In genomic region chr16:87437911-87438610, GRCh38 we compare ENCODE assay signal across 23 cellular contexts. TPM values are rescaled to one million over a fixed set of nuclear protein-coding genes. Genes with fewer than 3 reads are reported as not detected.
DNase-seq lines count a peak whose midpoint lies in the region; ATAC-seq and TF ChIP-seq lines count a peak whose summit lies in the region.
"Had no signal": no experiment of that assay in that cellular context is flagged by ENCODE, and none has a peak within 500 bp of the region (broad histone marks: within the 10 kb centered on the region; RNA-seq: fewer than 3 reads in every experiment).

No MANE protein-coding gene starts in this region.

- H3K9me3 ChIP-seq in mucosa of descending colon (no peaks in the 10 kb centered on the region), GM23248 (ENCODE audit: low read depth) (no peaks in the 10 kb centered on the region)
- H3K9me3 ChIP-seq: adrenal gland, breast epithelium, psoas muscle, spleen, vagina had no signal

- peaks cover 5% of the 10 kb centered on the region; the same call in 2 of the 3 replicates for H3K9me3 Mint-ChIP-seq in GM23338
- H3K9me3 Mint-ChIP-seq: activated T-helper 1 cell treated with anti-CD3 and anti-CD28 coated beads, Interleukin-12 subunit alpha, Interleukin-12 subunit beta, Interleukin-2, Interleukin-4 antibody, amounts not matched to agents 30 ng/mL and 10 ng/mL and 1 ng/mL, durations not matched to agents 14 hours and 24 hours and 36 hours had no signal

- H3F3A ChIP-seq in GM23338 (replicated peaks; ENCODE audit: low read depth), result no peaks in the 10 kb centered on the region
- peaks cover 19% of the 10 kb centered on the region for H3F3A ChIP-seq in GM23248 (ENCODE audit: insufficient read depth)

- H3K27me3 ChIP-seq in GM23338 (ENCODE audit: insufficient read depth) (no peaks in the 10 kb centered on the region), GM23248 (replicated peaks; ENCODE audit: insufficient read depth) (no peaks in the 10 kb centered on the region)
- H3K27me3 ChIP-seq: adrenal gland, breast epithelium, dorsolateral prefrontal cortex, vagina had no signal

- H3K4me3 ChIP-seq in GM23338, result no peak overlapping the region
- no peak overlapping the region for H3K4me3 ChIP-seq in mucosa of descending colon
- no peak overlapping the region for H3K4me3 ChIP-seq in GM23248
- H3K4me3 ChIP-seq: adrenal gland, breast epithelium, dorsolateral prefrontal cortex, psoas muscle, spleen, vagina had no signal

- TF ChIP-seq CTCF in GM23338 (conservative IDR thresholded peaks at IDR 0.05; ENCODE audit: low read depth in 2 of 2) (0 out of 4 replicates have a peak, but pooled peaks of 1 of the 2 experiments have one; percentile 13), VCaP (conservative IDR thresholded peaks at IDR 0.05) (0 out of 2 replicates have a peak, but pooled peaks have one; percentile 7), mucosa of descending colon (IDR thresholded peaks at IDR 0.05) (no peak)

- no peak overlapping the region for H3K4me3 Mint-ChIP-seq in GM23338
- H3K4me3 Mint-ChIP-seq: activated T-helper 1 cell treated with anti-CD3 and anti-CD28 coated beads, Interleukin-12 subunit alpha, Interleukin-12 subunit beta, Interleukin-2, Interleukin-4 antibody, amounts not matched to agents 30 ng/mL and 10 ng/mL and 1 ng/mL, durations not matched to agents 14 hours and 24 hours and 36 hours had no signal

- H3K4me2 ChIP-seq in GM23338 (no peak overlapping the region), GM23248 (ENCODE audit: unreplicated experiment) (no peak overlapping the region)

- H3K27ac ChIP-seq in GM23338 (ENCODE audit: low read depth), result 0 out of 2 replicates have a peak overlapping the region, but pooled peaks have one; percentile 28
- H3K27ac ChIP-seq in VCaP, result no peak overlapping the region
- H3K27ac ChIP-seq in GM23248, result no peak overlapping the region
- H3K27ac ChIP-seq: psoas muscle, spleen, vagina had no signal

- no peak for ATAC-seq in GM23338
- ATAC-seq in mucosa of descending colon, result peak; percentile 46
- no peak for ATAC-seq in HG02678 (IDR thresholded peaks at IDR 0.05; ENCODE audit: unreplicated experiment)
- ATAC-seq: left cardiac atrium, Panc1, psoas muscle had no signal

- WGBS in GM23248 (ENCODE audit: low coverage in 1 of 2, low lambda C conversion rate in 2 of 2, missing lambda C conversion rate in 2 of 2), 2 experiments, result 93 to 94% methylated on average over 17 of the region's 17 CpGs

- DNase-seq in SHP77 treated with DMSO at 0.1 percent for 48 hours (lab: John Stamatoyannopoulos, UW), result peak; percentile 1
- no peak for DNase-seq in SHP77 (lab: John Stamatoyannopoulos, UW)
- DNase-seq in GM23338 (ENCODE audit: low spot score), result no peak
- peak in 1 of 3 donors; percentile 14 for DNase-seq in mucosa of descending colon
- no peak for DNase-seq in NCI-H524 treated with DMSO at 0.1 percent for 48 hours (lab: John Stamatoyannopoulos, UW)
- DNase-seq in GM23248, result no peak
- DNase-seq: activated CD4-positive, alpha-beta T cell treated with anti-CD3 and anti-CD28 coated beads for 1 hour; adrenal gland; erythroblast; left cardiac atrium; midbrain; NCI-H1436; NCI-H774; spleen; stimulated activated CD4-positive, alpha-beta T cell treated with anti-CD3 and anti-CD28 coated beads, Interleukin-4, amount 100 ng/mL, for 4 hours had no signal

- in situ Hi-C loops in GM23248 (cut with MboI), result no loop called here

- peaks cover 16% of the 10 kb centered on the region for H3K4me1 Mint-ChIP-seq in GM23338

- no peak overlapping the region for H3K9ac ChIP-seq in GM23248

- H2AFZ ChIP-seq in GM23338, result no peak overlapping the region
- H2AFZ ChIP-seq in GM23248, result no peak overlapping the region

- intact Hi-C loops in mucosa of descending colon (cut with DNase I, micrococcal nuclease), result no loop called here

- H3K27me3 Mint-ChIP-seq in GM23338 (ENCODE audit: insufficient read depth, low read depth, poor library complexity), result peaks cover 2% of the 10 kb centered on the region

- H4K20me1 ChIP-seq in GM23338 (replicated peaks; ENCODE audit: insufficient read depth), result peaks cover 2% of the 10 kb centered on the region; the same call in 1 of the 2 replicates
- H4K20me1 ChIP-seq in GM23248 (ENCODE audit: insufficient read depth), result peaks cover 4% of the 10 kb centered on the region; the same call in 1 of the 2 replicates

- peaks cover 19% of the 10 kb centered on the region for H3K36me3 Mint-ChIP-seq in GM23338 (ENCODE audit: low read depth)

- H3K4me1 ChIP-seq in GM23338 (ENCODE audit: insufficient read depth), result no peaks in the 10 kb centered on the region; the same call in 1 of the 2 replicates
- no peaks in the 10 kb centered on the region for H3K4me1 ChIP-seq in mucosa of descending colon (ENCODE audit: low read depth)
- peaks cover 40% of the 10 kb centered on the region for H3K4me1 ChIP-seq in GM23248 (ENCODE audit: insufficient read depth)
- H3K4me1 ChIP-seq: breast epithelium had no signal

- no peaks in the 10 kb centered on the region; the same call in 1 of the 2 replicates for H3K9me2 ChIP-seq in GM23338 (ENCODE audit: insufficient read depth)
- no peaks in the 10 kb centered on the region for H3K9me2 ChIP-seq in GM23248 (ENCODE audit: insufficient read depth)

- peaks cover 46% of the 10 kb centered on the region for H3K79me2 ChIP-seq in GM23338 (replicated peaks; ENCODE audit: insufficient read depth)
- peaks cover 88% of the 10 kb centered on the region for H3K79me2 ChIP-seq in GM23248 (ENCODE audit: insufficient read depth)

- no peaks in the 10 kb centered on the region for H3K36me3 ChIP-seq in GM23338 (ENCODE audit: insufficient read depth)
- no peaks in the 10 kb centered on the region for H3K36me3 ChIP-seq in mucosa of descending colon (ENCODE audit: low read depth)
- H3K36me3 ChIP-seq in GM23248 (ENCODE audit: low read depth), result no peaks in the 10 kb centered on the region
- H3K36me3 ChIP-seq: adrenal gland, breast epithelium, vagina had no signal

- no peak overlapping the region for H3K27ac Mint-ChIP-seq in GM23338
- H3K27ac Mint-ChIP-seq: activated T-helper 1 cell treated with anti-CD3 and anti-CD28 coated beads, Interleukin-12 subunit alpha, Interleukin-12 subunit beta, Interleukin-2, Interleukin-4 antibody, amounts not matched to agents 30 ng/mL and 10 ng/mL and 1 ng/mL, durations not matched to agents 14 hours and 24 hours and 36 hours had no signal

TF ChIP-seq in GM23338, 12 proteins besides CTCF, POLR2A, EP300 and RAD21 (continues in another document):
- TF ChIP-seq NANOG (IDR thresholded peaks at IDR 0.05; ENCODE audit: borderline replicate concordance), result no peak
- TF ChIP-seq ZNF331 (CRISPR knock-in tag; IDR thresholded peaks at IDR 0.05; ENCODE audit: low read depth), result no peak
- TF ChIP-seq CREB1 (CRISPR knock-in tag; IDR thresholded peaks at IDR 0.05; ENCODE audit: low read depth), result no peak

RNA-seq across cellular contexts. Expression of gene MAP1LC3B, which starts 45.9 kb away (rescaled TPM):
- 35.9 and 42.6 TPM in 2 replicates for total RNA-seq in GM23338 (2014; rRNA removed; shearing (Covaris generic))
- 75.0 and 80.2 TPM in 2 replicates for polyA plus RNA-seq in GM23338 (2016; fragmentation: Nextera tagmentation; extraction: Ambion mirVana)
- total RNA-seq in mucosa of descending colon, result 10 to 100 TPM; 66.5 to 82.9 (median 67.3) TPM
- 43.3 and 43.9 TPM in 2 replicates for total RNA-seq in GM23248 (2014; rRNA removed; shearing (Covaris generic))
- 224 and 226 TPM in 2 replicates for polyA plus RNA-seq in GM23248 (2016; fragmentation: Nextera tagmentation; extraction: Ambion mirVana)

RNA-seq across cellular contexts. Expression of gene FBXO31, which starts 54.5 kb away (rescaled TPM):
- total RNA-seq in GM23338 (2014; rRNA removed; shearing (Covaris generic)), result 11.3 and 23.8 TPM in 2 replicates
- 4.5 and 7.0 TPM in 2 replicates for polyA plus RNA-seq in GM23338 (2016; fragmentation: Nextera tagmentation; extraction: Ambion mirVana)
- 100 to 1,000 TPM in 1 of 3 donors, 10 to 100 TPM in 2; 54.2 to 104 (median 63.9) TPM for total RNA-seq in mucosa of descending colon
- total RNA-seq in GM23248 (2014; rRNA removed; shearing (Covaris generic)), result 31.0 and 46.8 TPM in 2 replicates
- polyA plus RNA-seq in GM23248 (2016; fragmentation: Nextera tagmentation; extraction: Ambion mirVana), result 17.5 and 19.3 TPM in 2 replicates

RNA-seq across cellular contexts. Expression of gene ZCCHC14, which starts 54.8 kb away (rescaled TPM):
- 22.4 and 31.2 TPM in 2 replicates for total RNA-seq in GM23338 (2014; rRNA removed; shearing (Covaris generic))
- polyA plus RNA-seq in GM23338 (2016; fragmentation: Nextera tagmentation; extraction: Ambion mirVana) (6.8 and 7.6 TPM in 2 replicates), GM23248 (2016; fragmentation: Nextera tagmentation; extraction: Ambion mirVana) (2.7 and 3.1 TPM in 2 replicates)
- total RNA-seq in mucosa of descending colon, result 10 to 100 TPM; 30.3 to 36.4 (median 32.3) TPM
- total RNA-seq in GM23248 (2014; rRNA removed; shearing (Covaris generic)), result 5.4 and 6.3 TPM in 2 replicates
